Comparison of ENCODE assay signal across 2 cellular contexts in the genomic region with DNA sequence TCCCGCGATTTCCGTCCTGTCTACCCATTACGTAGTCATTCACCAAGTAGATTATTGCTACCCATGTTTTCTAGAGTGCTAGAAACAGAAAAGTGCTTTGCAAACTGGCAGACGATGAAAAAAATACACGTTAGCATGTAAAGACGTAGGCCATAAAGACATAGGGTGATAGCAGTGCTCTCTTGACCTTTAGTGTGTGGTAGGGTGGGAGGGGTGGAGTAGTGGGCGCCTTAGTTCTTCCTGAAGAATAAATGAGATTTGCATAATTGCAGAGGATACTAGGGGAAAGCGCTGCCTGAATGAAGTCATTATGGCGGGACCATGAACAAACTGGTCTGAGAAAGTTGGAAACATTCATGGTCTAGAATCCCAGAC.
TF ChIP-seq lines count a peak whose summit lies in the region.

No MANE protein-coding gene starts in this region.

TF ChIP-seq in SK-N-SH, 30 proteins besides CTCF, POLR2A, EP300 and RAD21 (continued from another document):
- TF ChIP-seq REST (IDR thresholded peaks at IDR 0.05; ENCODE audit: low read depth, low read length) (no peak), POLR2AphosphoS5 (IDR thresholded peaks at IDR 0.05; ENCODE audit: low read depth, low read length) (no peak)
TF ChIP-seq in SK-N-SH: peak in this region for 0.

TF ChIP-seq in SK-N-SH treated with all-trans-retinoic acid at 6 μM for 48 hours, 23 proteins besides CTCF, POLR2A, EP300 and RAD21 (continued from another document):
- no peak for TF ChIP-seq ARNTL (CRISPR knock-in tag; IDR thresholded peaks at IDR 0.05; ENCODE audit: borderline replicate concordance, low read depth)
- TF ChIP-seq ZNF8 (CRISPR knock-in tag; IDR thresholded peaks at IDR 0.05): no peak
- no peak for TF ChIP-seq SNAI2 (CRISPR knock-in tag; IDR thresholded peaks at IDR 0.05)
- no peak for TF ChIP-seq ZC3H10 (CRISPR knock-in tag; IDR thresholded peaks at IDR 0.05)
- no peak for TF ChIP-seq OSR1 (CRISPR knock-in tag; IDR thresholded peaks at IDR 0.05)
- TF ChIP-seq ZNF565 (CRISPR knock-in tag; conservative IDR thresholded peaks at IDR 0.05; ENCODE audit: low read depth): no peak
- no peak for TF ChIP-seq RARB (CRISPR knock-in tag; IDR thresholded peaks at IDR 0.05)
- TF ChIP-seq PPARA (CRISPR knock-in tag; IDR thresholded peaks at IDR 0.05; ENCODE audit: borderline replicate concordance): no peak
- no peak for TF ChIP-seq CSDC2 (CRISPR knock-in tag; IDR thresholded peaks at IDR 0.05)
- TF ChIP-seq, protein P1, sequence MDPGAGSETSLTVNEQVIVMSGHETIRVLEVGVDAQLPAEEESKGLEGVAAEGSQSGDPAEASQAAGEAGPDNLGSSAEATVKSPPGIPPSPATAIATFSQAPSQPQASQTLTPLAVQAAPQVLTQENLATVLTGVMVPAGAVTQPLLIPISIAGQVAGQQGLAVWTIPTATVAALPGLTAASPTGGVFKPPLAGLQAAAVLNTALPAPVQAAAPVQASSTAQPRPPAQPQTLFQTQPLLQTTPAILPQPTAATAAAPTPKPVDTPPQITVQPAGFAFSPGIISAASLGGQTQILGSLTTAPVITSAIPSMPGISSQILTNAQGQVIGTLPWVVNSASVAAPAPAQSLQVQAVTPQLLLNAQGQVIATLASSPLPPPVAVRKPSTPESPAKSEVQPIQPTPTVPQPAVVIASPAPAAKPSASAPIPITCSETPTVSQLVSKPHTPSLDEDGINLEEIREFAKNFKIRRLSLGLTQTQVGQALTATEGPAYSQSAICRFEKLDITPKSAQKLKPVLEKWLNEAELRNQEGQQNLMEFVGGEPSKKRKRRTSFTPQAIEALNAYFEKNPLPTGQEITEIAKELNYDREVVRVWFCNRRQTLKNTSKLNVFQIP (CRISPR knock-in tag; IDR thresholded peaks at IDR 0.05; ENCODE audit: borderline replicate concordance, low read depth): no peak
TF ChIP-seq in SK-N-SH treated with all-trans-retinoic acid at 6 μM for 48 hours: peak in this region for 0.
